30 cellular contexts compared by ENCODE assay signal in the genomic region with DNA sequence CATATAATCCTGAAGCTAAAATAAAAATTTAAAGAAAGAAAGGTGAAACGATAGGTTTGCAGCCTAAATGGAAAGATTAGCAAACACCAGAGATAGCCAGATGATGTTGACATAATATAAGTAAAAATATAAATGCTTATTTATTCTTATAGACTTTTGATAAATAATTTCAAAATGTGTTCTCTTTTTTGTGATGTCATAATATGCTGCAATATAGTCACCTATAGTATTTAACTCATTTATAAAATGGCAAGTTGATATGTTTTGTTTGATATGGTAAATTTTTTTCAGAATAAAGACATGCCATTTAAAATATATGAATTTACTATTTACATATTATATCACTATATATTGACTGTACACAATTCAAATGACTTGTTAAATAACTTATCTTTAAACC.
"Had no signal": no experiment of that assay in that cellular context is flagged by ENCODE, and none has a peak within 500 bp of the region (broad histone marks: within the 10 kb centered on the region; RNA-seq: fewer than 3 reads in every experiment).

No MANE protein-coding gene starts in this region.

- H3K4me1 ChIP-seq: ascending aorta, breast epithelium, gastrocnemius medialis, heart left ventricle had no signal

- FAIRE-seq: endothelial cell of umbilical vein had no signal

- H3K36me3 ChIP-seq: ascending aorta, breast epithelium, cardiac muscle cell, gastrocnemius medialis, heart left ventricle had no signal

- H3K27ac ChIP-seq: ascending aorta, breast epithelium, cardiac muscle cell, coronary artery, epithelial cell of prostate, gastrocnemius medialis, heart left ventricle, VCaP had no signal

- H3K27me3 ChIP-seq: ascending aorta, breast epithelium, cardiac muscle cell, gastrocnemius medialis, heart left ventricle had no signal

- DNase-seq: activated CD4-positive, alpha-beta memory T cell treated with anti-CD3 and anti-CD28 coated beads, Interleukin-2, amount 10 ng/mL, durations not matched to agents 7 days and 5 days; activated CD4-positive, alpha-beta T cell treated with anti-CD3 and anti-CD28 coated beads for 1 hour; activated CD4-positive, alpha-beta T cell treated with anti-CD3 and anti-CD28 coated beads for 4 hours; activated CD4-positive, alpha-beta T cell treated with anti-CD3 and anti-CD28 coated beads, Interleukin-2, amount 10 ng/mL, durations not matched to agents 7 days and 5 days; activated CD4-positive, alpha-beta T cell treated with anti-CD3 and anti-CD28 coated beads, Interleukin-2, amount 50 U/mL, for 4 hours; activated CD8-positive, alpha-beta memory T cell treated with anti-CD3 and anti-CD28 coated beads for 24 hours; activated effector memory CD4-positive, alpha-beta T cell treated with Interleukin-2 at 50 U/mL for 16 hours; activated gamma-delta T cell treated with Interleukin-2 at 50 U/mL for 16 hours; activated naive CD4-positive, alpha-beta T cell treated with anti-CD3 and anti-CD28 coated beads, Interleukin-2, amount 50 U/mL, for 16 hours; activated naive CD4-positive, alpha-beta T cell treated with Interleukin-2 at 50 U/mL for 16 hours; activated T-cell treated with anti-CD3 and anti-CD28 coated beads, Interleukin-2, amount 50 U/mL, for 4 hours; central memory CD4-positive, alpha-beta T cell; cerebellar nuclear complex; effector CD4-positive, alpha-beta T cell; effector memory CD8-positive, alpha-beta T cell; foreskin fibroblast; gastrocnemius medialis; glutamatergic neuron; heart left ventricle; T-helper 2 cell had no signal

- ATAC-seq: activated T-cell treated with anti-CD3 and anti-CD28 coated beads, Interleukin-2, amount 50 U/mL, for 4 hours; activated T-helper 17 cell treated with anti-CD3 and anti-CD28 coated beads, Interleukin-2, amount 50 U/mL, for 72 hours; effector memory CD8-positive, alpha-beta T cell; esophagus mucosa; gastrocnemius medialis; heart left ventricle; WTC11 had no signal

- H3K9me3 ChIP-seq: ascending aorta, breast epithelium, gastrocnemius medialis, heart left ventricle had no signal

- H3K4me3 ChIP-seq: ascending aorta, breast epithelium, cardiac muscle cell, coronary artery, gastrocnemius medialis, heart left ventricle had no signal
